ENCODE assay signal across 26 cellular contexts in genomic region chr14:59537476-59537875, GRCh38.
"Had no signal": no experiment of that assay in that cellular context is flagged by ENCODE, and none has a peak within 500 bp of the region (broad histone marks: within the 10 kb centered on the region; RNA-seq: fewer than 3 reads in every experiment).

No MANE protein-coding gene starts in this region.

- H3K27ac ChIP-seq: colonic mucosa, epithelial cell of prostate, esophagus squamous epithelium, gastrocnemius medialis, heart right ventricle, left lung, lower lobe of right lung had no signal

- H3K4me1 ChIP-seq: colonic mucosa, esophagus squamous epithelium, heart right ventricle, left lung, lower lobe of right lung had no signal

- ATAC-seq: effector memory CD8-positive, alpha-beta T cell; esophagus mucosa; gastrocnemius medialis; heart right ventricle; left cardiac atrium; left lung; left ventricle myocardium superior; lower lobe of right lung; mucosa of descending colon had no signal

- FAIRE-seq: endometrium, islet of Langerhans, keratinocyte had no signal

- H3K9me3 ChIP-seq: colonic mucosa, esophagus squamous epithelium, gastrocnemius medialis, heart right ventricle, left lung, lower lobe of right lung, mucosa of descending colon had no signal

- H3K36me3 ChIP-seq: colonic mucosa, esophagus squamous epithelium, gastrocnemius medialis, heart right ventricle, left lung, lower lobe of right lung had no signal

- H3K4me3 ChIP-seq: colonic mucosa, esophagus squamous epithelium, gastrocnemius medialis, heart right ventricle, left lung, lower lobe of right lung, mucosa of descending colon had no signal

- DNase-seq: colonic mucosa; cortex of kidney; effector CD8-positive, alpha-beta T cell; effector memory CD8-positive, alpha-beta T cell; endodermal cell; erythroblast; esophagus squamous epithelium; foreskin fibroblast; foreskin melanocyte; gastrocnemius medialis; glutamatergic neuron; head of caudate nucleus; heart right ventricle; hippocampal formation; left cardiac atrium; left lung; left ventricle myocardium superior; lower lobe of right lung; mesenchymal stem cell; mucosa of descending colon; naive B cell had no signal
